ENCODE assay signal across 8 cellular contexts in the genomic region with DNA sequence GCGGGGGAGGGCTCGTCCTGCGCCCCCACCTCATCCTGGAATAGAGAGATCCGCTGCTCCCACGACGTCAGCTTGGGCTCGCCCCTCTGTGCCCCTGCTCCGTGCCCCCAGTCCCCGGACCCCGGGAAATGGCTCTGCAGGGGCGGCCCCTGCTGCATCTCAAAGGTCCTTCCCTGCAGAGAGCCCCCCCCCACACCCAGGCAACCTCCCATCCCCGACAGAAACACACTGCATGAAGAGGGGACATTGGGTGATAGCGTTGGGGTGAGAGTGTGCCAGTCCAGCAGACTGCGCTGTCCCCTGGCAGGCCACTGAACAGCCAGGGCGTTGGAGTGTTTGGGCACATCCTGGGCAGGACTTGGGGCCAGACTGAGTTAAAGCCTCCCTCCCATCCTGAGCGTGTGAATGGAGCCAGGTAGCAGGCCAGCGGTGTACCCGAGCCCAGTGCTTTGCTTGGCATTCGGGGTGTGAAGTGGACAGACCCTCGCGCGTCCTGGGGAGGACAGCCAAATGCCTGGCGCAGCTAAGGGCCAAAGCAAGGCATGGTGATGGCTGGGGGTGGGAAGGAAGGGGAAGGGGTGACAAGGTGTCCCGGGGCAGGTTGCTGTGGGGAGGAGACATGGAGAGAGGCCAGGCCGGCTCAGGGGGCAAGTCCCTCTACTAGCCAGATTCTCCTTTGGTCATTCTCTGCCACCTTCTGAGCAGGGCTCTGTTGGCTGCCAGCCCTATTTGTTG. TPM values are rescaled to one million over a fixed set of nuclear protein-coding genes. Genes with fewer than 3 reads are reported as not detected.
DNase-seq lines count a peak whose midpoint lies in the region; TF ChIP-seq lines count a peak whose summit lies in the region.

No MANE protein-coding gene starts in this region.

- H3K27ac Mint-ChIP-seq in Calu3 (ENCODE audit: unreplicated experiment): no peak overlapping the region

- POLR2A ChIA-PET in SK-N-SH (lab: Yijun Ruan, JAX): interaction anchor here (0.6 to 2.3 kb wide), 5 partner anchors 22 to 227 kb away, joined by 3 to 25 read pairs (median 3); partner anchors contain the start of gene SOX13

- H3K27ac ChIP-seq in SK-N-SH (ENCODE audit: low read depth in 2 of 2, low read length in 1 of 2): peak overlapping the region in 1 of 2 experiments; percentile 72; a peak in 1 of 4 replicates

- no peaks in the 10 kb centered on the region for H3K9me3 Mint-ChIP-seq in Calu3 (ENCODE audit: low read depth, unreplicated experiment)

- peak overlapping the region; percentile 96 for H2AFZ ChIP-seq in SK-N-SH (ENCODE audit: low read depth)

- no peaks in the 10 kb centered on the region for H3K79me2 ChIP-seq in SK-N-SH (ENCODE audit: insufficient read depth)

- H4K20me1 ChIP-seq in SK-N-SH (ENCODE audit: insufficient read depth): no peaks in the 10 kb centered on the region

- H3K4me2 ChIP-seq in SK-N-SH: peak overlapping the region; percentile 83

- no peak for TF ChIP-seq RAD21 in SK-N-SH (IDR thresholded peaks at IDR 0.05; ENCODE audit: low read length)

- H3K9me2 ChIP-seq in SK-N-SH: no peaks in the 10 kb centered on the region

- peaks cover 3 to 19% of the 10 kb centered on the region in 2 experiments; a peak in 1 of 4 replicates for H3K4me1 ChIP-seq in SK-N-SH (ENCODE audit: control insufficient read depth in 1 of 2, insufficient read depth in 2 of 2, low read depth in 1 of 2, low read length in 1 of 2)

- intact Hi-C loops in Calu3 (cut with micrococcal nuclease; ENCODE audit: unreplicated experiment) (no loop called here), posterior vena cava (cut with DNase I) (loop anchor here in 1 of 2 donors (10.0 kb wide), 1 partner anchor 352 kb away; no protein-coding TSS in a partner anchor)

- no peaks in the 10 kb centered on the region for H3F3A ChIP-seq in SK-N-SH (replicated peaks; ENCODE audit: insufficient read depth)

- no TSS peak for BruUV-seq in Calu3 (replicated peaks; lab: Mats Ljungman, UMichigan)

- H3K4me3 ChIP-seq in SK-N-SH (ENCODE audit: low read depth in 2 of 2, low read length in 1 of 2): peak overlapping the region; percentile 72 to 89
- H3K4me3 ChIP-seq in fibroblast of villous mesenchyme (ENCODE audit: low read depth, low read length): peak overlapping the region; percentile 67

- DNase-seq in Calu3 (peak; percentile 17), SK-N-SH (no peak), fibroblast of villous mesenchyme (ENCODE audit: low read depth) (no peak), posterior vena cava (ENCODE audit: low spot score) (peak; percentile 76), SKM-1 treated with dmso at 0.1 percent for 144 hours (lab: John Stamatoyannopoulos, UW; ENCODE audit: unreplicated experiment) (no peak), KBM-7 (no peak), NCI-H2227 (lab: John Stamatoyannopoulos, UW; ENCODE audit: unreplicated experiment) (no peak)
- DNase-seq in stimulated activated CD4-positive, alpha-beta T cell treated with anti-CD3 and anti-CD28 coated beads, Interleukin-4, amount 100 ng/mL, for 4 hours: no peak

- peaks cover 46% of the 10 kb centered on the region for H3K27me3 Mint-ChIP-seq in Calu3 (ENCODE audit: unreplicated experiment)

- H3K9ac ChIP-seq in SK-N-SH: peak overlapping the region; percentile 76

- WGBS in SK-N-SH (ENCODE audit: low lambda C conversion rate): 66% methylated on average over 15 of the region's 25 CpGs

- peaks cover 21% of the 10 kb centered on the region for H3K36me3 Mint-ChIP-seq in Calu3 (ENCODE audit: insufficient read depth, unreplicated experiment)

- CTCF ChIA-PET in Calu3 (lab: Charles Lee): interaction anchor here (0.7 to 1.9 kb wide), 5 partner anchors 10 to 363 kb away, joined by 3 to 6 read pairs (median 3); no protein-coding TSS in a partner anchor
- CTCF ChIA-PET in SK-N-SH (lab: Yijun Ruan, JAX): interaction anchor here (0.9 to 7.2 kb wide), 13 partner anchors 8 to 292 kb away, joined by 3 to 51 read pairs (median 6); partner anchors contain the start of gene PLEKHA6

- in situ Hi-C loops in KBM-7 (cut with MboI; ENCODE audit: low pct_unique_long_range_greater_than_20kb, low sequenced_read_pairs): loop anchor here (25.0 kb wide), 1 partner anchor 210 kb away; the partner anchor contains the start of gene PLEKHA6

- no peak for TF ChIP-seq EP300 in SK-N-SH (IDR thresholded peaks at IDR 0.05; ENCODE audit: borderline replicate concordance in 1 of 2, low read depth in 1 of 2, low read length in 1 of 2)

- H3K27me3 ChIP-seq in SK-N-SH (ENCODE audit: insufficient read depth): no peaks in the 10 kb centered on the region; the same call in 1 of the 2 replicates

- no peaks in the 10 kb centered on the region for H3K36me3 ChIP-seq in SK-N-SH (replicated peaks in 1 of 2; ENCODE audit: control insufficient read depth in 1 of 2, insufficient read depth in 2 of 2, low read length in 1 of 2)

- no peaks in the 10 kb centered on the region for H3K4me1 Mint-ChIP-seq in Calu3 (ENCODE audit: low read depth, unreplicated experiment)

- TF ChIP-seq CTCF in Calu3 (IDR thresholded peaks at IDR 0.05; ENCODE audit: unreplicated experiment) (no peak), SK-N-SH (IDR thresholded peaks at IDR 0.05) (no peak), fibroblast of villous mesenchyme (IDR thresholded peaks at IDR 0.05; ENCODE audit: insufficient read depth, low read depth, low read length) (no peak)

- peak overlapping the region; percentile 68 for H3K4me3 Mint-ChIP-seq in Calu3 (ENCODE audit: low read depth, unreplicated experiment)

- no peaks in the 10 kb centered on the region for H3K9me3 ChIP-seq in SK-N-SH

TF ChIP-seq in SK-N-SH, 30 proteins besides CTCF, POLR2A, EP300 and RAD21:
- no peak for TF ChIP-seq RXRA (IDR thresholded peaks at IDR 0.05; ENCODE audit: borderline replicate concordance, low read depth)
- no peak for TF ChIP-seq RFX5 (IDR thresholded peaks at IDR 0.05; ENCODE audit: low read length)
- TF ChIP-seq YY1 (IDR thresholded peaks at IDR 0.05; ENCODE audit: low read depth): no peak

RNA-seq across cellular contexts. Expression of gene ETNK2, which starts 0.6 kb away (rescaled TPM):
- total RNA-seq in Calu3 (2022): 4.0 and 5.0 TPM in 2 replicates
- 16.1 and 20.1 TPM in 2 replicates for polyA plus RNA-seq in SK-N-SH (2012; rRNA removed)
- 16.7 and 18.3 TPM in 2 replicates for polyA plus RNA-seq in SK-N-SH (2012; cell fraction: cytosol; rRNA removed)
- polyA plus RNA-seq in SK-N-SH (2012; cell fraction: nucleus; rRNA removed): 8.4 and 10.6 TPM in 2 replicates
- 12.2 and 15.5 TPM in 2 replicates for total RNA-seq in fibroblast of villous mesenchyme
- 10 to 100 TPM in 1 of 2 donors, 1 to 10 TPM in 1; 7.4 to 12.3 TPM for total RNA-seq in posterior vena cava

RNA-seq across cellular contexts. Expression of gene REN, which starts 13.7 kb away (rescaled TPM):
- not detected in 2 replicates for total RNA-seq in Calu3 (2022)
- not detected in 2 replicates for polyA plus RNA-seq in SK-N-SH (2012; rRNA removed)
- not detected in 2 replicates for polyA plus RNA-seq in SK-N-SH (2012; cell fraction: cytosol; rRNA removed)
- polyA plus RNA-seq in SK-N-SH (2012; cell fraction: nucleus; rRNA removed): 0.05 TPM in 1 of 2 replicates, not detected in the other
- total RNA-seq in fibroblast of villous mesenchyme: 4.3 and 8.7 TPM in 2 replicates
- total RNA-seq in posterior vena cava: not detected

RNA-seq across cellular contexts. Expression of gene KISS1, which starts 43.8 kb away (rescaled TPM):
- total RNA-seq in Calu3 (2022) (not detected in 2 replicates), fibroblast of villous mesenchyme (5.6 and 11.0 TPM in 2 replicates), posterior vena cava (not detected)
- 0.10 TPM in 1 of 2 replicates, not detected in the other for polyA plus RNA-seq in SK-N-SH (2012; rRNA removed)
- 0.08 TPM in 1 of 2 replicates, not detected in the other for polyA plus RNA-seq in SK-N-SH (2012; cell fraction: cytosol; rRNA removed)
- polyA plus RNA-seq in SK-N-SH (2012; cell fraction: nucleus; rRNA removed): 0.12 TPM in 1 of 2 replicates, not detected in the other

Comparison
In these comparisons a context has a peak if more than half of its experiments do, and no peak if none do; other contexts are left out.
1. DNase-seq: peak in Calu3 (single experiment) and posterior vena cava (single experiment); none in SK-N-SH (single experiment), fibroblast of villous mesenchyme (single experiment), stimulated activated CD4-positive, alpha-beta T cell treated with anti-CD3 and anti-CD28 coated beads, Interleukin-4, amount 100 ng/mL, for 4 hours (0 of 2), SKM-1 treated with dmso at 0.1 percent for 144 hours (single experiment), KBM-7 (single experiment) and NCI-H2227 (single experiment).